Comparison of ENCODE assay signal across 9 cellular contexts in genomic region chr14:59254911-59255545, GRCh38.
A peak's percentile ranks its signal among the peaks of the same experiment; 100 is the strongest.
DNase-seq lines count a peak whose midpoint lies in the region; ATAC-seq, FAIRE-seq and TF ChIP-seq lines count a peak whose summit lies in the region.
"Had no signal": no experiment of that assay in that cellular context is flagged by ENCODE, and none has a peak within 500 bp of the region (broad histone marks: within the 10 kb centered on the region; RNA-seq: fewer than 3 reads in every experiment).

No MANE protein-coding gene starts in this region.

- CTCF ChIA-PET in activated naive CD4-positive, alpha-beta T cell treated with anti-CD3 and anti-CD28 coated beads for 36 hours (lab: Charles Lee) = no interaction called here

- no peaks in the 10 kb centered on the region for H3K36me3 Mint-ChIP-seq in activated T-helper 2 cell treated with anti-CD3 and anti-CD28 coated beads, Interferon-gamma antibody, Interleukin-2, Interleukin-4, amounts not matched to agents 10 μg/mL and 5 μg/mL and 100 μg/mL, durations not matched to agents 14 hours and 24 hours and 36 hours (ENCODE audit: low read depth)
- no peaks in the 10 kb centered on the region for H3K36me3 Mint-ChIP-seq in activated naive CD4-positive, alpha-beta T cell treated with anti-CD3 and anti-CD28 coated beads for 36 hours (ENCODE audit: low read depth)

- no peaks in the 10 kb centered on the region for H3K27me3 Mint-ChIP-seq in activated T-helper 2 cell treated with anti-CD3 and anti-CD28 coated beads, Interferon-gamma antibody, Interleukin-2, Interleukin-4, amounts not matched to agents 10 μg/mL and 5 μg/mL and 100 μg/mL, durations not matched to agents 14 hours and 24 hours and 36 hours (ENCODE audit: low read depth)
- H3K27me3 Mint-ChIP-seq in activated naive CD4-positive, alpha-beta T cell treated with anti-CD3 and anti-CD28 coated beads for 36 hours (ENCODE audit: low read depth) = no peaks in the 10 kb centered on the region

- no peaks in the 10 kb centered on the region for H3K9me3 Mint-ChIP-seq in activated T-helper 2 cell treated with anti-CD3 and anti-CD28 coated beads, Interferon-gamma antibody, Interleukin-2, Interleukin-4, amounts not matched to agents 10 μg/mL and 5 μg/mL and 100 μg/mL, durations not matched to agents 14 hours and 24 hours and 36 hours
- no peaks in the 10 kb centered on the region for H3K9me3 Mint-ChIP-seq in activated naive CD4-positive, alpha-beta T cell treated with anti-CD3 and anti-CD28 coated beads for 36 hours

- H3K4me3 Mint-ChIP-seq in activated T-helper 2 cell treated with anti-CD3 and anti-CD28 coated beads, Interferon-gamma antibody, Interleukin-2, Interleukin-4, amounts not matched to agents 10 μg/mL and 5 μg/mL and 100 μg/mL, durations not matched to agents 14 hours and 24 hours and 36 hours (ENCODE audit: low read depth) = no peak overlapping the region
- H3K4me3 Mint-ChIP-seq in activated naive CD4-positive, alpha-beta T cell treated with anti-CD3 and anti-CD28 coated beads for 36 hours = no peak overlapping the region

- peaks cover 8 to 16% of the 10 kb centered on the region in 2 donors for H3K4me1 ChIP-seq in kidney (ENCODE audit: control insufficient read depth in 1 of 2, insufficient read depth in 1 of 2, low read depth in 1 of 2, low read length in 2 of 2)

- peak overlapping the region; percentile 72 to 85 for H3K27ac ChIP-seq in kidney (ENCODE audit: low read depth in 2 of 2, low read length in 2 of 2)

- no peak for TF ChIP-seq CTCF in kidney (IDR thresholded peaks at IDR 0.05; ENCODE audit: borderline replicate concordance, extremely low read depth, insufficient read depth)

- H3K27ac Mint-ChIP-seq in activated T-helper 2 cell treated with anti-CD3 and anti-CD28 coated beads, Interferon-gamma antibody, Interleukin-2, Interleukin-4, amounts not matched to agents 10 μg/mL and 5 μg/mL and 100 μg/mL, durations not matched to agents 14 hours and 24 hours and 36 hours = no peak overlapping the region
- H3K27ac Mint-ChIP-seq in activated naive CD4-positive, alpha-beta T cell treated with anti-CD3 and anti-CD28 coated beads for 36 hours = no peak overlapping the region

- no peaks in the 10 kb centered on the region for H3K36me3 ChIP-seq in kidney (ENCODE audit: control insufficient read depth in 1 of 2, insufficient read depth in 2 of 2, low read length in 2 of 2)

- ATAC-seq in Right ventricle myocardium inferior (peak; percentile 62), SK-N-SH treated with all-trans-retinoic acid at 6 μM for 48 hours (peak; percentile 67)

- no peak for DNase-seq in Right ventricle myocardium inferior (ENCODE audit: missing footprints)
- no peak for DNase-seq in cardiac septum (ENCODE audit: low spot score)
- DNase-seq in kidney = no peak
- no peak for DNase-seq in activated T-helper 2 cell treated with anti-CD3 and anti-CD28 coated beads, Interferon-gamma antibody, Interleukin-2, Interleukin-4, amounts not matched to agents 10 μg/mL and 5 μg/mL and 100 μg/mL, durations not matched to agents 14 hours and 24 hours and 36 hours (ENCODE audit: low spot score)
- no peak for DNase-seq in GM19240 (ENCODE audit: insufficient read length, low spot score)
- no peak for DNase-seq in activated naive CD4-positive, alpha-beta T cell treated with anti-CD3 and anti-CD28 coated beads for 36 hours
- no peak for DNase-seq in RKO (ENCODE audit: low spot score)

- no peak for FAIRE-seq in kidney (lab: Jason Lieb, UNC)
- FAIRE-seq: A204.1 had no signal

- H3K4me3 ChIP-seq in kidney (ENCODE audit: low read length in 2 of 2) = no peak overlapping the region

- no peak overlapping the region for H3K9ac ChIP-seq in kidney (ENCODE audit: low read length in 2 of 2)

- H3K4me1 Mint-ChIP-seq in activated T-helper 2 cell treated with anti-CD3 and anti-CD28 coated beads, Interferon-gamma antibody, Interleukin-2, Interleukin-4, amounts not matched to agents 10 μg/mL and 5 μg/mL and 100 μg/mL, durations not matched to agents 14 hours and 24 hours and 36 hours (ENCODE audit: low read depth) = no peaks in the 10 kb centered on the region
- H3K4me1 Mint-ChIP-seq in activated naive CD4-positive, alpha-beta T cell treated with anti-CD3 and anti-CD28 coated beads for 36 hours (ENCODE audit: low read depth) = no peaks in the 10 kb centered on the region

- no peaks in the 10 kb centered on the region for H3K9me3 ChIP-seq in kidney (ENCODE audit: control insufficient read depth in 1 of 2, low read length in 2 of 2)

- intact Hi-C loops in Right ventricle myocardium inferior (cut with DNase I) = loop anchor here (1.0 to 10.0 kb wide), 3 partner anchors 38 to 170 kb away; partner anchors contain the start of gene DAAM1
- intact Hi-C loops in cardiac septum (cut with DNase I) = loop anchor here (5.0 kb wide), 1 partner anchor 57 kb away; no protein-coding TSS in a partner anchor
- intact Hi-C loops in kidney (cut with DNase I) = no loop called here
- intact Hi-C loops in activated T-helper 2 cell treated with anti-CD3 and anti-CD28 coated beads, Interferon-gamma antibody, Interleukin-2, Interleukin-4, amounts not matched to agents 10 μg/mL and 5 μg/mL and 100 μg/mL, durations not matched to agents 14 hours and 24 hours and 36 hours (cut with micrococcal nuclease) = no loop called here
- intact Hi-C loops in activated naive CD4-positive, alpha-beta T cell treated with anti-CD3 and anti-CD28 coated beads for 36 hours (cut with micrococcal nuclease) = no loop called here

TF ChIP-seq in SK-N-SH treated with all-trans-retinoic acid at 6 μM for 48 hours, 23 proteins besides CTCF, POLR2A, EP300 and RAD21:
- TF ChIP-seq ISL1 (CRISPR knock-in tag; IDR thresholded peaks at IDR 0.05) = peak; percentile 46
- no peak for TF ChIP-seq TSHZ2 (CRISPR knock-in tag; IDR thresholded peaks at IDR 0.05)
- no peak for TF ChIP-seq ZNF70 (CRISPR knock-in tag; IDR thresholded peaks at IDR 0.05)
- TF ChIP-seq CSDC2 (CRISPR knock-in tag; IDR thresholded peaks at IDR 0.05) = no peak

Comparison
In these comparisons a context has a peak if more than half of its experiments do, and no peak if none do; other contexts are left out.
1. intact Hi-C loops: an anchor here in Right ventricle myocardium inferior (1.0 to 10.0 kb wide) and cardiac septum (5.0 kb wide); none called in kidney, activated T-helper 2 cell treated with anti-CD3 and anti-CD28 coated beads, Interferon-gamma antibody, Interleukin-2, Interleukin-4, amounts not matched to agents 10 μg/mL and 5 μg/mL and 100 μg/mL, durations not matched to agents 14 hours and 24 hours and 36 hours and activated naive CD4-positive, alpha-beta T cell treated with anti-CD3 and anti-CD28 coated beads for 36 hours.